11 cellular contexts compared by ENCODE assay signal in genomic region chr2:217816396-217816869, GRCh38.
DNase-seq lines count a peak whose midpoint lies in the region; ATAC-seq, FAIRE-seq and TF ChIP-seq lines count a peak whose summit lies in the region.
"Had no signal": no experiment of that assay in that cellular context is flagged by ENCODE, and none has a peak within 500 bp of the region (broad histone marks: within the 10 kb centered on the region; RNA-seq: fewer than 3 reads in every experiment).

No MANE protein-coding gene starts in this region.

- no peaks in the 10 kb centered on the region for H3K79me2 ChIP-seq in HepG2 (ENCODE audit: insufficient read depth, low read length)

- H3K9me3 ChIP-seq in HepG2 (ENCODE audit: low read length) (no peaks in the 10 kb centered on the region), gastrocnemius medialis (no peaks in the 10 kb centered on the region), T-helper 17 cell (ENCODE audit: control insufficient read depth, low read length, poor library complexity, severe bottlenecking) (no peaks in the 10 kb centered on the region), HAP-1 (no peaks in the 10 kb centered on the region)

- H3K4me3 ChIP-seq in HFF-Myc (replicated peaks; ENCODE audit: low read depth, low read length) (no peak overlapping the region), HepG2 (replicated peaks in 1 of 3; ENCODE audit: insufficient read depth in 1 of 3, low read depth in 2 of 3, low read length in 3 of 3) (no peak overlapping the region), gastrocnemius medialis (no peak overlapping the region), HAP-1 (no peak overlapping the region)

- peaks cover 41 to 70% of the 10 kb centered on the region in 2 experiments for H3K36me3 ChIP-seq in HepG2 (replicated peaks in 1 of 2; ENCODE audit: control insufficient read depth in 1 of 2, insufficient read depth in 2 of 2, low read length in 2 of 2)
- H3K36me3 ChIP-seq in gastrocnemius medialis, result peaks cover 3 to 99% of the 10 kb centered on the region in 2 donors
- no peaks in the 10 kb centered on the region for H3K36me3 ChIP-seq in HAP-1 (replicated peaks)

- H3K4me3 Mint-ChIP-seq in endothelial cell (ENCODE audit: unreplicated experiment), result peak overlapping the region; percentile 40
- no peak overlapping the region for H3K4me3 Mint-ChIP-seq in T-helper 17 cell

- peaks cover 43% of the 10 kb centered on the region for H3K4me1 ChIP-seq in HepG2 (ENCODE audit: insufficient read depth, low read length)
- H3K4me1 ChIP-seq in gastrocnemius medialis, result peaks cover 60 to 99% of the 10 kb centered on the region in 2 donors
- H3K4me1 ChIP-seq in HAP-1, result no peaks in the 10 kb centered on the region

- no peaks in the 10 kb centered on the region for H3K9me3 Mint-ChIP-seq in endothelial cell (ENCODE audit: unreplicated experiment)

- DNase-seq in HFF-Myc (ENCODE audit: extremely low read depth, low read depth) (peak; percentile 53), endothelial cell (ENCODE audit: low spot score) (peak; percentile 71), HepG2 (ENCODE audit: low spot score) (no peak), gastrocnemius medialis (no peak), SIG-M5 treated with dmso at 0.1 percent for 504 hours (lab: John Stamatoyannopoulos, UW; ENCODE audit: unreplicated experiment) (no peak), T-helper 17 cell (no peak), HAP-1 (ENCODE audit: low spot score in 2 of 2) (no peak)
- DNase-seq: NCI-H1930, retina had no signal

- no peak overlapping the region for H3K4me2 ChIP-seq in HepG2 (ENCODE audit: low read depth, low read length)

- POLR2A ChIA-PET in HepG2 (lab: Yijun Ruan, JAX), result no interaction called here

- no peak overlapping the region for H3K9ac ChIP-seq in HepG2 (ENCODE audit: insufficient read depth, low read depth, low read length)

- no peak for TF ChIP-seq RAD21 in HepG2 (CRISPR knock-in tag; IDR thresholded peaks at IDR 0.05)

- CTCF ChIA-PET in HepG2 (lab: Yijun Ruan, JAX; ENCODE audit: low intra/inter-chr PET ratio, low total read pairs), result no interaction called here

- WGBS in HepG2 (ENCODE audit: low lambda C conversion rate), result 88% methylated on average over 11 of the region's 11 CpGs

- H4K20me1 ChIP-seq in HepG2 (ENCODE audit: insufficient read depth, low read length), result peaks cover 18% of the 10 kb centered on the region; the same call in 1 of the 2 replicates

- ATAC-seq in HepG2 (no peak), gastrocnemius medialis (peak; percentile 30 to 52), T-helper 17 cell (no peak), HG02759 (IDR thresholded peaks at IDR 0.05; ENCODE audit: unreplicated experiment) (no peak)

- H2AFZ ChIP-seq in HepG2 (ENCODE audit: low read length), result no peak overlapping the region

- TF ChIP-seq POLR2A in HepG2 (IDR thresholded peaks at IDR 0.05; ENCODE audit: insufficient read depth in 1 of 2, low read depth in 2 of 2, low read length in 2 of 2), result no peak
- no peak for TF ChIP-seq POLR2A in gastrocnemius medialis (IDR thresholded peaks at IDR 0.05)

- no peak for FAIRE-seq in HepG2 (lab: Jason Lieb, UNC)

- TF ChIP-seq CTCF in HFF-Myc (IDR thresholded peaks at IDR 0.05; ENCODE audit: low read depth, low read length, missing control alignments) (no peak), endothelial cell (IDR thresholded peaks at IDR 0.05; ENCODE audit: unreplicated experiment) (no peak), HepG2 (CRISPR knock-in tag; IDR thresholded peaks at IDR 0.05) (no peak), gastrocnemius medialis (IDR thresholded peaks at IDR 0.05 in 4 of 5, conservative IDR thresholded peaks at IDR 0.05 in 1 of 5) (no peak)

- no TSS peak for BruUV-seq in HepG2 (replicated peaks; lab: Mats Ljungman, UMichigan)

- H3K27ac Mint-ChIP-seq in endothelial cell (ENCODE audit: unreplicated experiment), result peak overlapping the region; percentile 89
- H3K27ac Mint-ChIP-seq in T-helper 17 cell, result no peak overlapping the region

- H3K4me1 Mint-ChIP-seq in endothelial cell (ENCODE audit: unreplicated experiment) (peaks cover 74% of the 10 kb centered on the region), T-helper 17 cell (no peaks in the 10 kb centered on the region)

- intact Hi-C loops in HepG2 (cut with micrococcal nuclease; ENCODE audit: unreplicated experiment), result no loop called here
- intact Hi-C loops in gastrocnemius medialis (cut with DNase I; ENCODE audit: low total_unique reads), result no loop called here

- no peak overlapping the region for H3K27ac ChIP-seq in HepG2 (ENCODE audit: extremely low read length, insufficient read depth, low read length)
- H3K27ac ChIP-seq in gastrocnemius medialis, result peak overlapping the region; percentile 68 to 99 (median 86)
- H3K27ac ChIP-seq: C4-2B had no signal

- H3K27me3 ChIP-seq in HepG2 (ENCODE audit: control insufficient read depth in 1 of 2, insufficient read depth in 2 of 2, low read length in 2 of 2) (no peaks in the 10 kb centered on the region), gastrocnemius medialis (no peaks in the 10 kb centered on the region), HAP-1 (ENCODE audit: low read depth) (no peaks in the 10 kb centered on the region)

- in situ Hi-C loops in HepG2 (cut with HindIII; ENCODE audit: extremely low pct_ligation_motif_present, low pct_unique_long_range_greater_than_20kb), result no loop called here
- in situ Hi-C loops in gastrocnemius medialis (cut with MboI; ENCODE audit: low sequenced_read_pairs in 4 of 4), result no loop called here
- in situ Hi-C loops in HAP-1 (cut with MboI; ENCODE audit: low sequenced_read_pairs), result no loop called here

- H3K36me3 Mint-ChIP-seq in endothelial cell (ENCODE audit: low read depth, unreplicated experiment) (peaks cover 17% of the 10 kb centered on the region), T-helper 17 cell (ENCODE audit: low read depth) (no peaks in the 10 kb centered on the region)

- H3K27me3 Mint-ChIP-seq in endothelial cell (ENCODE audit: unreplicated experiment), result peaks cover 21% of the 10 kb centered on the region
- H3K27me3 Mint-ChIP-seq in T-helper 17 cell, result peaks cover 42% of the 10 kb centered on the region

- no peak for TF ChIP-seq EP300 in HepG2 (IDR thresholded peaks at IDR 0.05; ENCODE audit: low read depth in 2 of 2, low read length in 2 of 2)
- no peak for TF ChIP-seq EP300 in HepG2 (CRISPR knock-in tag; IDR thresholded peaks at IDR 0.05; ENCODE audit: borderline replicate concordance)

TF ChIP-seq in HepG2, 621 proteins besides CTCF, POLR2A, EP300 and RAD21:
- 0 out of 2 replicates have a peak, but pooled peaks have one; percentile 14 for TF ChIP-seq ZNF687 (CRISPR knock-in tag; IDR thresholded peaks at IDR 0.05)
- 0 out of 2 replicates have a peak, but pooled peaks have one; percentile 28 for TF ChIP-seq JUN (CRISPR knock-in tag; IDR thresholded peaks at IDR 0.05)
- TF ChIP-seq HES4 (CRISPR knock-in tag; IDR thresholded peaks at IDR 0.05; ENCODE audit: borderline replicate concordance), result no peak
- TF ChIP-seq, protein P1, sequence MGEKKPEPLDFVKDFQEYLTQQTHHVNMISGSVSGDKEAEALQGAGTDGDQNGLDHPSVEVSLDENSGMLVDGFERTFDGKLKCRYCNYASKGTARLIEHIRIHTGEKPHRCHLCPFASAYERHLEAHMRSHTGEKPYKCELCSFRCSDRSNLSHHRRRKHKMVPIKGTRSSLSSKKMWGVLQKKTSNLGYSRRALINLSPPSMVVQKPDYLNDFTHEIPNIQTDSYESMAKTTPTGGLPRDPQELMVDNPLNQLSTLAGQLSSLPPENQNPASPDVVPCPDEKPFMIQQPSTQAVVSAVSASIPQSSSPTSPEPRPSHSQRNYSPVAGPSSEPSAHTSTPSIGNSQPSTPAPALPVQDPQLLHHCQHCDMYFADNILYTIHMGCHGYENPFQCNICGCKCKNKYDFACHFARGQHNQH (CRISPR knock-in tag; IDR thresholded peaks at IDR 0.05), result 0 out of 2 replicates have a peak, but pooled peaks have one; percentile 20
- no peak for TF ChIP-seq SIN3A (IDR thresholded peaks at IDR 0.05; ENCODE audit: borderline replicate concordance, low read depth, low read length)
- TF ChIP-seq AGO2 (optimal IDR thresholded peaks at IDR 0.05; ENCODE audit: low read depth, low read length), result peak; percentile 56

Comparison
In these comparisons a context has a peak if more than half of its experiments do, and no peak if none do; other contexts are left out.
1. DNase-seq: peak in HFF-Myc (single experiment) and endothelial cell (single experiment); none in HepG2 (single experiment), gastrocnemius medialis (0 of 2), SIG-M5 treated with dmso at 0.1 percent for 504 hours (single experiment), T-helper 17 cell (0 of 3) and HAP-1 (0 of 2).
2. ATAC-seq: peak in gastrocnemius medialis (2 of 2); none in HepG2 (single experiment), T-helper 17 cell (single experiment) and HG02759 (single experiment).